3 cellular contexts compared by ENCODE assay signal in genomic region chr12:120733574-120733973, GRCh38.
TF ChIP-seq lines count a peak whose summit lies in the region.

No MANE protein-coding gene starts in this region.

TF ChIP-seq in GM12891, 5 proteins besides CTCF, POLR2A, EP300 and RAD21:
- TF ChIP-seq POLR2AphosphoS5 (IDR thresholded peaks at IDR 0.05; ENCODE audit: low read depth, low read length) = no peak
- TF ChIP-seq TAF1 (IDR thresholded peaks at IDR 0.05; ENCODE audit: low read depth, low read length) = no peak
- no peak for TF ChIP-seq POU2F2 (IDR thresholded peaks at IDR 0.05; ENCODE audit: low read depth, low read length)

TF ChIP-seq in HEK293, 187 proteins besides CTCF, POLR2A, EP300 and RAD21:
- TF ChIP-seq, protein P1, sequence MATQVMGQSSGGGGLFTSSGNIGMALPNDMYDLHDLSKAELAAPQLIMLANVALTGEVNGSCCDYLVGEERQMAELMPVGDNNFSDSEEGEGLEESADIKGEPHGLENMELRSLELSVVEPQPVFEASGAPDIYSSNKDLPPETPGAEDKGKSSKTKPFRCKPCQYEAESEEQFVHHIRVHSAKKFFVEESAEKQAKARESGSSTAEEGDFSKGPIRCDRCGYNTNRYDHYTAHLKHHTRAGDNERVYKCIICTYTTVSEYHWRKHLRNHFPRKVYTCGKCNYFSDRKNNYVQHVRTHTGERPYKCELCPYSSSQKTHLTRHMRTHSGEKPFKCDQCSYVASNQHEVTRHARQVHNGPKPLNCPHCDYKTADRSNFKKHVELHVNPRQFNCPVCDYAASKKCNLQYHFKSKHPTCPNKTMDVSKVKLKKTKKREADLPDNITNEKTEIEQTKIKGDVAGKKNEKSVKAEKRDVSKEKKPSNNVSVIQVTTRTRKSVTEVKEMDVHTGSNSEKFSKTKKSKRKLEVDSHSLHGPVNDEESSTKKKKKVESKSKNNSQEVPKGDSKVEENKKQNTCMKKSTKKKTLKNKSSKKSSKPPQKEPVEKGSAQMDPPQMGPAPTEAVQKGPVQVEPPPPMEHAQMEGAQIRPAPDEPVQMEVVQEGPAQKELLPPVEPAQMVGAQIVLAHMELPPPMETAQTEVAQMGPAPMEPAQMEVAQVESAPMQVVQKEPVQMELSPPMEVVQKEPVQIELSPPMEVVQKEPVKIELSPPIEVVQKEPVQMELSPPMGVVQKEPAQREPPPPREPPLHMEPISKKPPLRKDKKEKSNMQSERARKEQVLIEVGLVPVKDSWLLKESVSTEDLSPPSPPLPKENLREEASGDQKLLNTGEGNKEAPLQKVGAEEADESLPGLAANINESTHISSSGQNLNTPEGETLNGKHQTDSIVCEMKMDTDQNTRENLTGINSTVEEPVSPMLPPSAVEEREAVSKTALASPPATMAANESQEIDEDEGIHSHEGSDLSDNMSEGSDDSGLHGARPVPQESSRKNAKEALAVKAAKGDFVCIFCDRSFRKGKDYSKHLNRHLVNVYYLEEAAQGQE (tag by site-specific recombination; IDR thresholded peaks at IDR 0.05) = no peak
- peak; percentile 80; the same call in 1 of the 2 replicates for TF ChIP-seq ZNF121 (tag by site-specific recombination; IDR thresholded peaks at IDR 0.05)

TF ChIP-seq in K562, 482 proteins besides CTCF, POLR2A, EP300 and RAD21:
- TF ChIP-seq ZNF121 (CRISPR knock-in tag; conservative IDR thresholded peaks at IDR 0.05) = peak; percentile 60; the same call in 1 of the 2 replicates
- TF ChIP-seq ZNF146 (CRISPR knock-in tag; IDR thresholded peaks at IDR 0.05; ENCODE audit: unreplicated experiment) = no peak
- no peak for TF ChIP-seq ZBTB17 (CRISPR knock-in tag; IDR thresholded peaks at IDR 0.05)
